ENCODE assay signal across 8 cellular contexts in the genomic region with DNA sequence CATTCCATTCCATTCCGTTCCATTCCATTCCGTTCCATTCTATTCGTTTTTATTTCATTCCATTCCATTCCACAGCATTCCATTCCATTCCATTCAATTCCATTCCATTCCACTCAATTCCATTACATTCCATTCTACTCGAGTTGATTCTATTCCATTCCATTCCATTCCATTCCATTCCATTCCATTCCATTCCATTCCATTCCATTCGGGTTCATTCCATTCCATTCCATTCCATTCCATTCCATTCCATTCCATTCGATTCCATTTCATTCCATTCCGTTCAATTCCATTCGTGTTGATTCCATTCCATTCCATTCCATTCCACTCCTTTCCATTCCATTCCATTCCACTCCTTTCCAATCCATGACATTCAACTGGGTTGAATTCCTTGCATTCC.
DNase-seq lines count a peak whose midpoint lies in the region; ATAC-seq and TF ChIP-seq lines count a peak whose summit lies in the region.
"Not testable (repeated sequence)": the region's sequence is repeated elsewhere in the genome, so short reads cannot be mapped to it uniquely, and the experiment has no call there.

No MANE protein-coding gene starts in this region.

- BruUV-seq in Panc1 (replicated peaks; lab: Mats Ljungman, UMichigan): not testable (repeated sequence)

- H3K9ac ChIP-seq in BLaER1: not testable (repeated sequence)

- WGBS in gastroesophageal sphincter (ENCODE audit: low coverage in 1 of 2), 2 donors: 42 to 67% methylated on average over 7 to 8 of the region's 8 CpGs

- TF ChIP-seq CTCF in Panc1 (IDR thresholded peaks at IDR 0.05); gastroesophageal sphincter (IDR thresholded peaks at IDR 0.05); mucosa of descending colon (IDR thresholded peaks at IDR 0.05): not testable (repeated sequence)

- H3K27me3 ChIP-seq in BLaER1; Panc1 (ENCODE audit: control insufficient read depth, insufficient read depth, low read length); gastroesophageal sphincter: not testable (repeated sequence)

- not testable (repeated sequence) for H4K20me1 ChIP-seq in BLaER1

- CTCF ChIA-PET in Panc1 (lab: Charles Lee): not testable (repeated sequence)

- H3K9me3 ChIP-seq in BLaER1 (peaks cover 63% of the 10 kb centered on the region), gastroesophageal sphincter (peaks cover 0 to 53% (median 0%) of the 10 kb centered on the region in 3 donors), mucosa of descending colon (peaks cover 68% of the 10 kb centered on the region)
- not testable (repeated sequence) for H3K9me3 ChIP-seq in Panc1 (ENCODE audit: control insufficient read depth, insufficient read depth, low read depth, low read length)

- not testable (repeated sequence) for H3K4me1 ChIP-seq in BLaER1; Panc1 (ENCODE audit: control insufficient read depth, insufficient read depth, low read length); gastroesophageal sphincter; mucosa of descending colon (ENCODE audit: low read depth)

- TF ChIP-seq EP300 in gastroesophageal sphincter (IDR thresholded peaks at IDR 0.05): not testable (repeated sequence)

- peak overlapping the region; percentile 23; the same call in 1 of the 2 replicates for H3K4me3 ChIP-seq in BLaER1
- not testable (repeated sequence) for H3K4me3 ChIP-seq in Panc1 (ENCODE audit: low read depth in 2 of 2, low read length in 2 of 2); gastroesophageal sphincter; mucosa of descending colon

- not testable (repeated sequence) for H3K36me3 ChIP-seq in BLaER1; Panc1 (ENCODE audit: control insufficient read depth, insufficient read depth, low read length); gastroesophageal sphincter; mucosa of descending colon (ENCODE audit: low read depth)

- ATAC-seq in GM18909 (IDR thresholded peaks at IDR 0.05; ENCODE audit: poor library complexity, unreplicated experiment): peak; percentile 42
- ATAC-seq in GM21528 (IDR thresholded peaks at IDR 0.05; ENCODE audit: low FRiP score, unreplicated experiment): peak; percentile 45
- peak; percentile 33 for ATAC-seq in HG02852 (IDR thresholded peaks at IDR 0.05; ENCODE audit: unreplicated experiment)
- ATAC-seq in HG03342 (IDR thresholded peaks at IDR 0.05; ENCODE audit: unreplicated experiment): peak; percentile 36
- peak; percentile 80; the same call in 1 of the 2 replicates for ATAC-seq in Panc1
- peak; percentile 58 for ATAC-seq in gastroesophageal sphincter
- ATAC-seq in mucosa of descending colon: peak; percentile 57

- not testable (repeated sequence) for TF ChIP-seq POLR2A in gastroesophageal sphincter (IDR thresholded peaks at IDR 0.05)

- intact Hi-C loops in Panc1 (cut with micrococcal nuclease; ENCODE audit: unreplicated experiment); mucosa of descending colon (cut with DNase I, micrococcal nuclease): not testable (repeated sequence)

- not testable (repeated sequence) for DNase-seq in Panc1 (ENCODE audit: low read depth, low spot score); mucosa of descending colon

- POLR2A ChIA-PET in Panc1 (lab: Charles Lee): not testable (repeated sequence)

- not testable (repeated sequence) for H3K27ac ChIP-seq in BLaER1; Panc1 (ENCODE audit: low read length); gastroesophageal sphincter

- in situ Hi-C loops in Panc1 (cut with HindIII; ENCODE audit: low pct_unique_long_range_greater_than_20kb, low sequenced_read_pairs): not testable (repeated sequence)

- not testable (repeated sequence) for H3K4me2 ChIP-seq in BLaER1
